In the genomic region with DNA sequence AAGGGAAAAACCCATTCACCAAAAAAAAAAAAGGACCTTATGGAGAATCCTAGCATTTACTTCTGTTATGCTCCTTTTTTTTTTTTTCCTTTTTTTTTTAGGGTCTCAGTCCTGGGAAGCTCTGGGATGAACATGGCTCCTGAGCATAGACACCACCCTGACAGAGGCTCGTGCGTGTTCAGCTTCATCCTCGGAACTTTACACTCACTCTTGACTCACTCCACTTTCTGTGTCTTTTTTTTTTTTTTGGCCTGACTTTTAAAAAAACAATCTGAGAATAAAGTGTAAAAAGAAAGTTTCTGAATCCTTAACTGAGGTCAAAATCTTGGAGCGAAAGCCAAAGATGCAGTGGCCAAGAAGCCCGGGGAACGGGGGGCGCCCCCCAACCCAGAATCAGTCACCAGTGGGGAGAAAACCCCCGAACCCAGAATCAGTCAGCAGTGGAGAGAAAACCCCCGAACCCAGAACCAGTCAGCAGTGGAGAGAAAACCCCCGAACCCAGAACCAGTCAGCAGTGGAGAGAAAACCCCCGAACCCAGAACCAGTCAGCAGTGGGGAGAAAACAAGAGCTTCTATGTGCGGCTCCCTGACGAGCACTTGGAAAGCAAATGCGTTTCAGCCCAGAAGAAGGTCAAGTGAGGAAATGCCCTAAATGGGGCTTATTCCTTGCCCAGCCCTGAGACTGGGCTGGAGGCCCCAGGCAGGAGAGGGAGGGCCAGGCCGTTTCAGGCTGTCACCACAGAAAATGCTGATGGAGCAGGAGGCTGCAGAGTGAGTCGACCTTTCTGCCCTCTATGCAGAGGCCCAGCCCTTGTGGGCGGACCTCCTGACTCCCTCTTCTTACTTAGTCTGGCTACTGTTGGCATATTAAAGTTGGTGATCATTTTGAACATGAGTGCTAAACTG, we compare ENCODE assay signal across 14 cellular contexts. TPM values are rescaled to one million over a fixed set of nuclear protein-coding genes. Genes with fewer than 3 reads are reported as not detected.
DNase-seq lines count a peak whose midpoint lies in the region; TF ChIP-seq lines count a peak whose summit lies in the region.
"Had no signal": no experiment of that assay in that cellular context is flagged by ENCODE, and none has a peak within 500 bp of the region (broad histone marks: within the 10 kb centered on the region; RNA-seq: fewer than 3 reads in every experiment).

No MANE protein-coding gene starts in this region.

- H3K4me1 ChIP-seq in thyroid gland: peaks cover 28 to 44% of the 10 kb centered on the region in 2 donors
- no peaks in the 10 kb centered on the region for H3K4me1 ChIP-seq in Karpas-422 (ENCODE audit: low read length)

- TF ChIP-seq CTCF in thyroid gland (IDR thresholded peaks at IDR 0.05): no peak

- H3K27me3 ChIP-seq in thyroid gland (no peaks in the 10 kb centered on the region), Karpas-422 (ENCODE audit: low read length) (no peaks in the 10 kb centered on the region)

- intact Hi-C loops in thyroid gland (cut with DNase I): no loop called here

- no peaks in the 10 kb centered on the region for H4K20me1 ChIP-seq in Karpas-422 (ENCODE audit: insufficient read depth, low read depth, low read length)

- 12 to 26% methylated on average over 17 of the region's 17 CpGs for WGBS in thyroid gland, 2 donors

- peak in 1 of 2 donors; percentile 33 for TF ChIP-seq POLR2A in thyroid gland (IDR thresholded peaks at IDR 0.05)

- H3K79me2 ChIP-seq in Karpas-422 (ENCODE audit: low read length): no peaks in the 10 kb centered on the region

- H3K9me2 ChIP-seq in Karpas-422 (replicated peaks; ENCODE audit: insufficient read depth, low read length): no peaks in the 10 kb centered on the region

- no peak overlapping the region for H3K9ac ChIP-seq in Karpas-422 (ENCODE audit: low read length)

- no peak overlapping the region for H2AFZ ChIP-seq in Karpas-422 (ENCODE audit: low read length)

- no peaks in the 10 kb centered on the region for H3K36me3 ChIP-seq in thyroid gland
- no peaks in the 10 kb centered on the region for H3K36me3 ChIP-seq in Karpas-422 (ENCODE audit: insufficient read depth, low read length)
- H3K36me3 ChIP-seq: adrenal gland had no signal

- H3K4me2 ChIP-seq in Karpas-422 (ENCODE audit: low read depth, low read length, poor library complexity, severe bottlenecking): no peak overlapping the region

- H3K4me3 ChIP-seq in thyroid gland (replicated peaks in 1 of 3) (no peak overlapping the region), Karpas-422 (ENCODE audit: low read length) (no peak overlapping the region)
- H3K4me3 ChIP-seq: adrenal gland, lung, skin epidermis had no signal

- H3K9me3 ChIP-seq in thyroid gland (no peaks in the 10 kb centered on the region), Karpas-422 (ENCODE audit: low read length) (no peaks in the 10 kb centered on the region)
- H3K9me3 ChIP-seq: adrenal gland had no signal

- H3K27ac ChIP-seq in thyroid gland: peak overlapping the region; percentile 87 to 97 (median 96)
- H3K27ac ChIP-seq in Karpas-422 (ENCODE audit: low read length): no peak overlapping the region
- H3K27ac ChIP-seq: adrenal gland, skin epidermis had no signal

- DNase-seq in HCEC 1CT (peak; percentile 53), astrocyte of the hippocampus (ENCODE audit: low read depth, low spot score) (peak; percentile 36), kidney tubule cell (ENCODE audit: low spot score) (peak; percentile 78), thyroid gland (peak; percentile 82), GDM1 (lab: John Stamatoyannopoulos, UW) (no peak), T-helper 9 cell (no peak), Karpas-422 (no peak)
- DNase-seq: activated CD4-positive, alpha-beta T cell treated with anti-CD3 and anti-CD28 coated beads, Interleukin-2, amount 50 U/mL, for 1 hour; adrenal gland; DND-41; SHP77 treated with DMSO at 0.1 percent for 48 hours; stimulated activated naive CD4-positive, alpha-beta T cell treated with Interleukin-2 at 50 U/mL for 16 hours had no signal

RNA-seq across cellular contexts. Expression of a gene that starts 19.0 kb away (rescaled TPM):
- 100 to 1,000 TPM in 2 of 4 donors, 10 to 100 TPM in 2; 56.6 to 154 (median 115) TPM for total RNA-seq in thyroid gland
- total RNA-seq in Karpas-422 (2014; rRNA removed; shearing (Covaris generic); ENCODE audit: low replicate concordance): 91.3 and 196 TPM in 2 replicates

Comparison
In these comparisons a context has a peak if more than half of its experiments do, and no peak if none do; other contexts are left out.
1. DNase-seq: peak in HCEC 1CT (single experiment), astrocyte of the hippocampus (single experiment), kidney tubule cell (single experiment) and thyroid gland (2 of 2); none in GDM1 (single experiment), T-helper 9 cell (single experiment) and Karpas-422 (single experiment).